ENCODE assay signal across 1 cellular context in the genomic region with DNA sequence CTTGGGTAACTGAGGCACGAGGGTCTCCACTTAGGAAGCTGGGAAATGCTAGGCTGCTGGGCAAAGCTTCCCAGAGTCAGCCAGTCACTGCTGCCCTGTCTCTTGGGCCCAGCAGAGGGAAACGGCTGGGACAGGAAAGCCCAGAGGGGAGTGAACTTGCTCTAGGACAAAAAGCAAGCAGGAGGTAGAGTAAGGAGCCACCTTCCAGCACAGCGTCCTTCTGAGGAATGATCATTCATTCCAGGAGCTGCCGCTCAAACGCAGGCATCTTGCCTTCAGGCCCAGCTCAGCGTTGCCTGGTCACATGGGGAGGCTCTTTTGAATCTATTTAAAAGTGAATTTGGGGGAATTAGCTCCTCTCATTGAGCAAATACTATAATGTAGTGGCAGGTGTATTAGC.
TF ChIP-seq lines count a peak whose summit lies in the region.

No MANE protein-coding gene starts in this region.

TF ChIP-seq in GM23338, 12 proteins besides CTCF, POLR2A, EP300 and RAD21 (continued from another document):
- no peak for TF ChIP-seq ZNF114 (CRISPR knock-in tag; IDR thresholded peaks at IDR 0.05)
- TF ChIP-seq, protein P1, sequence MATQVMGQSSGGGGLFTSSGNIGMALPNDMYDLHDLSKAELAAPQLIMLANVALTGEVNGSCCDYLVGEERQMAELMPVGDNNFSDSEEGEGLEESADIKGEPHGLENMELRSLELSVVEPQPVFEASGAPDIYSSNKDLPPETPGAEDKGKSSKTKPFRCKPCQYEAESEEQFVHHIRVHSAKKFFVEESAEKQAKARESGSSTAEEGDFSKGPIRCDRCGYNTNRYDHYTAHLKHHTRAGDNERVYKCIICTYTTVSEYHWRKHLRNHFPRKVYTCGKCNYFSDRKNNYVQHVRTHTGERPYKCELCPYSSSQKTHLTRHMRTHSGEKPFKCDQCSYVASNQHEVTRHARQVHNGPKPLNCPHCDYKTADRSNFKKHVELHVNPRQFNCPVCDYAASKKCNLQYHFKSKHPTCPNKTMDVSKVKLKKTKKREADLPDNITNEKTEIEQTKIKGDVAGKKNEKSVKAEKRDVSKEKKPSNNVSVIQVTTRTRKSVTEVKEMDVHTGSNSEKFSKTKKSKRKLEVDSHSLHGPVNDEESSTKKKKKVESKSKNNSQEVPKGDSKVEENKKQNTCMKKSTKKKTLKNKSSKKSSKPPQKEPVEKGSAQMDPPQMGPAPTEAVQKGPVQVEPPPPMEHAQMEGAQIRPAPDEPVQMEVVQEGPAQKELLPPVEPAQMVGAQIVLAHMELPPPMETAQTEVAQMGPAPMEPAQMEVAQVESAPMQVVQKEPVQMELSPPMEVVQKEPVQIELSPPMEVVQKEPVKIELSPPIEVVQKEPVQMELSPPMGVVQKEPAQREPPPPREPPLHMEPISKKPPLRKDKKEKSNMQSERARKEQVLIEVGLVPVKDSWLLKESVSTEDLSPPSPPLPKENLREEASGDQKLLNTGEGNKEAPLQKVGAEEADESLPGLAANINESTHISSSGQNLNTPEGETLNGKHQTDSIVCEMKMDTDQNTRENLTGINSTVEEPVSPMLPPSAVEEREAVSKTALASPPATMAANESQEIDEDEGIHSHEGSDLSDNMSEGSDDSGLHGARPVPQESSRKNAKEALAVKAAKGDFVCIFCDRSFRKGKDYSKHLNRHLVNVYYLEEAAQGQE (IDR thresholded peaks at IDR 0.05; ENCODE audit: unreplicated experiment): no peak
